10 cellular contexts compared by ENCODE assay signal in genomic region chr10:80509403-80510161, GRCh38. TPM values are rescaled to one million over a fixed set of nuclear protein-coding genes. Genes with fewer than 3 reads are reported as not detected.
A peak's percentile ranks its signal among the peaks of the same experiment; 100 is the strongest.
DNase-seq lines count a peak whose midpoint lies in the region; ATAC-seq and TF ChIP-seq lines count a peak whose summit lies in the region.
"Had no signal": no experiment of that assay in that cellular context is flagged by ENCODE, and none has a peak within 500 bp of the region (broad histone marks: within the 10 kb centered on the region; RNA-seq: fewer than 3 reads in every experiment).

No MANE protein-coding gene starts in this region.

- no peaks in the 10 kb centered on the region for H3K27me3 Mint-ChIP-seq in CD4-positive, alpha-beta memory T cell
- no peaks in the 10 kb centered on the region for H3K27me3 Mint-ChIP-seq in natural killer cell treated with Interleukin-12 subunit alpha and Interleukin-12 subunit beta and Interleukin-15 and Interleukin-18, amount 100 ng/mL, for 72 hours

- H3K4me3 Mint-ChIP-seq in CD4-positive, alpha-beta memory T cell = peak overlapping the region in 1 of 8 donors; percentile 35
- H3K4me3 Mint-ChIP-seq in natural killer cell treated with Interleukin-12 subunit alpha and Interleukin-12 subunit beta and Interleukin-15 and Interleukin-18, amount 100 ng/mL, for 72 hours = no peak overlapping the region
- H3K4me3 Mint-ChIP-seq: activated T-helper 1 cell treated with anti-CD3 and anti-CD28 coated beads, Interleukin-12 subunit alpha, Interleukin-12 subunit beta, Interleukin-2, Interleukin-4 antibody, amounts not matched to agents 30 ng/mL and 10 ng/mL and 1 ng/mL, durations not matched to agents 14 hours and 24 hours and 36 hours had no signal

- H3K4me1 ChIP-seq in CD4-positive, alpha-beta memory T cell (ENCODE audit: insufficient read depth, low read length) = peaks cover 23% of the 10 kb centered on the region

- H3K27ac Mint-ChIP-seq in CD4-positive, alpha-beta memory T cell = peak overlapping the region; percentile 6 to 95 (median 75)
- peak overlapping the region; percentile 50 to 88 for H3K27ac Mint-ChIP-seq in natural killer cell treated with Interleukin-12 subunit alpha and Interleukin-12 subunit beta and Interleukin-15 and Interleukin-18, amount 100 ng/mL, for 72 hours

- POLR2A ChIA-PET in CD4-positive, alpha-beta memory T cell (lab: Charles Lee; ENCODE audit: partially characterized antibody) = interaction anchor here (0.9 to 1.8 kb wide), 5 partner anchors 19 to 101 kb away, joined by 3 read pairs; partner anchors contain the start of gene PRXL2A
- POLR2A ChIA-PET in GM10248 (lab: Yijun Ruan, JAX) = no interaction called here

- no peak overlapping the region for H3K27ac ChIP-seq in CD4-positive, alpha-beta memory T cell (ENCODE audit: low read depth, low read length)

- H3K4me3 ChIP-seq in CD4-positive, alpha-beta memory T cell (ENCODE audit: low read length in 2 of 2) = no peak overlapping the region

- peak; percentile 78 for ATAC-seq in SK-N-SH treated with all-trans-retinoic acid at 6 μM for 48 hours
- ATAC-seq in esophagus mucosa = peak; percentile 18
- ATAC-seq in natural killer cell treated with Interleukin-12 subunit alpha and Interleukin-12 subunit beta and Interleukin-15 and Interleukin-18, amount 100 ng/mL, for 72 hours = no peak
- ATAC-seq in HG02763 (IDR thresholded peaks at IDR 0.05; ENCODE audit: unreplicated experiment) = no peak

- intact Hi-C loops in CD4-positive, alpha-beta memory T cell (cut with micrococcal nuclease) = no loop called here

- TF ChIP-seq CTCF in GM10248 (IDR thresholded peaks at IDR 0.05; ENCODE audit: control extremely low read depth, extremely low read depth, low read depth, missing control alignments) = no peak

- H3K9me3 Mint-ChIP-seq in CD4-positive, alpha-beta memory T cell = no peaks in the 10 kb centered on the region
- no peaks in the 10 kb centered on the region for H3K9me3 Mint-ChIP-seq in natural killer cell treated with Interleukin-12 subunit alpha and Interleukin-12 subunit beta and Interleukin-15 and Interleukin-18, amount 100 ng/mL, for 72 hours
- H3K9me3 Mint-ChIP-seq: activated T-helper 1 cell treated with anti-CD3 and anti-CD28 coated beads, Interleukin-12 subunit alpha, Interleukin-12 subunit beta, Interleukin-2, Interleukin-4 antibody, amounts not matched to agents 30 ng/mL and 10 ng/mL and 1 ng/mL, durations not matched to agents 14 hours and 24 hours and 36 hours had no signal

- DNase-seq in CD4-positive, alpha-beta memory T cell = no peak
- DNase-seq in natural killer cell treated with Interleukin-12 subunit alpha and Interleukin-12 subunit beta and Interleukin-15 and Interleukin-18, amount 100 ng/mL, for 72 hours (ENCODE audit: low spot score) = no peak
- no peak for DNase-seq in GM10248 (ENCODE audit: extremely low spot score)
- DNase-seq in mucosa of gallbladder (ENCODE audit: low spot score) = no peak
- no peak for DNase-seq in NCI-H146 treated with DMSO at 0.1 percent for 48 hours (lab: John Stamatoyannopoulos, UW; ENCODE audit: unreplicated experiment)
- DNase-seq: NCI-H446 had no signal

- no peaks in the 10 kb centered on the region for H3K27me3 ChIP-seq in CD4-positive, alpha-beta memory T cell (ENCODE audit: insufficient read depth, low read length)

- no peaks in the 10 kb centered on the region for H3K9me3 ChIP-seq in CD4-positive, alpha-beta memory T cell (ENCODE audit: control insufficient read depth in 1 of 2, low read length in 2 of 2)

- CTCF ChIA-PET in CD4-positive, alpha-beta memory T cell (lab: Charles Lee; ENCODE audit: partially characterized antibody) = interaction anchor here (0.9 to 21.6 kb wide), 6 partner anchors 11 to 127 kb away, joined by 3 to 814 read pairs (median 10); partner anchors contain the start of gene TSPAN14
- CTCF ChIA-PET in GM10248 (lab: Yijun Ruan, JAX) = interaction anchor here (1.2 to 27.0 kb wide), 5 partner anchors 12 to 132 kb away, joined by 3 to 1060 read pairs (median 11); partner anchors contain the start of gene TSPAN14

- peaks cover 26 to 53% (median 39%) of the 10 kb centered on the region in 4 donors for H3K4me1 Mint-ChIP-seq in CD4-positive, alpha-beta memory T cell
- peaks cover 32 to 45% of the 10 kb centered on the region in 2 donors for H3K4me1 Mint-ChIP-seq in natural killer cell treated with Interleukin-12 subunit alpha and Interleukin-12 subunit beta and Interleukin-15 and Interleukin-18, amount 100 ng/mL, for 72 hours (ENCODE audit: low read depth in 2 of 2)

- H3K36me3 Mint-ChIP-seq in CD4-positive, alpha-beta memory T cell = peaks cover 56 to 79% of the 10 kb centered on the region in 2 donors
- peaks cover 6% of the 10 kb centered on the region for H3K36me3 Mint-ChIP-seq in natural killer cell treated with Interleukin-12 subunit alpha and Interleukin-12 subunit beta and Interleukin-15 and Interleukin-18, amount 100 ng/mL, for 72 hours

- peaks cover 85% of the 10 kb centered on the region for H3K36me3 ChIP-seq in CD4-positive, alpha-beta memory T cell (ENCODE audit: insufficient read depth, low read length)

TF ChIP-seq in SK-N-SH treated with all-trans-retinoic acid at 6 μM for 48 hours, 23 proteins besides CTCF, POLR2A, EP300 and RAD21 (continues in another document):
- TF ChIP-seq RARB (CRISPR knock-in tag; IDR thresholded peaks at IDR 0.05) (no peak), ESRRG (CRISPR knock-in tag; IDR thresholded peaks at IDR 0.05) (no peak), CSRNP3 (CRISPR knock-in tag; IDR thresholded peaks at IDR 0.05) (no peak), BACH2 (CRISPR knock-in tag; IDR thresholded peaks at IDR 0.05; ENCODE audit: borderline replicate concordance) (no peak), POU6F1 (CRISPR knock-in tag; IDR thresholded peaks at IDR 0.05; ENCODE audit: borderline replicate concordance, low read depth) (no peak), TCF4 (CRISPR knock-in tag; IDR thresholded peaks at IDR 0.05; ENCODE audit: borderline replicate concordance) (no peak), ISL1 (CRISPR knock-in tag; IDR thresholded peaks at IDR 0.05) (no peak), CREB5 (CRISPR knock-in tag; IDR thresholded peaks at IDR 0.05; ENCODE audit: low read depth) (no peak), ZNF565 (CRISPR knock-in tag; conservative IDR thresholded peaks at IDR 0.05; ENCODE audit: low read depth) (no peak), GLIS3 (CRISPR knock-in tag; IDR thresholded peaks at IDR 0.05) (no peak), ZNF8 (CRISPR knock-in tag; IDR thresholded peaks at IDR 0.05) (no peak), ZFP3 (CRISPR knock-in tag; IDR thresholded peaks at IDR 0.05) (peak; percentile 61; the same call in 1 of the 2 replicates)

RNA-seq across cellular contexts. Expression of gene SH2D4B, which starts 28.1 kb away (rescaled TPM):
- total RNA-seq in CD4-positive, alpha-beta memory T cell = under 1 TPM; 0.17 TPM
- polyA plus RNA-seq in CD4-positive, alpha-beta memory T cell = not detected
- total RNA-seq in esophagus mucosa (0.04 TPM), mucosa of gallbladder (not detected)
- total RNA-seq in natural killer cell treated with Interleukin-12 subunit alpha and Interleukin-12 subunit beta and Interleukin-15 and Interleukin-18, amount 100 ng/mL, for 72 hours = under 1 TPM; 0.25 to 0.40 TPM

RNA-seq across cellular contexts. Expression of gene TSPAN14, which starts 55.5 kb away (rescaled TPM):
- total RNA-seq in CD4-positive, alpha-beta memory T cell = 100 to 1,000 TPM; 151 to 153 TPM
- 100 to 1,000 TPM; 148 to 246 TPM for polyA plus RNA-seq in CD4-positive, alpha-beta memory T cell
- 94.6 TPM for total RNA-seq in esophagus mucosa
- 10 to 100 TPM; 56.5 to 76.6 TPM for total RNA-seq in natural killer cell treated with Interleukin-12 subunit alpha and Interleukin-12 subunit beta and Interleukin-15 and Interleukin-18, amount 100 ng/mL, for 72 hours
- 124 TPM for total RNA-seq in mucosa of gallbladder

Comparison
In these comparisons a context has a peak if more than half of its experiments do, and no peak if none do; other contexts are left out.
1. ATAC-seq: peak in SK-N-SH treated with all-trans-retinoic acid at 6 μM for 48 hours (single experiment) and esophagus mucosa (single experiment); none in natural killer cell treated with Interleukin-12 subunit alpha and Interleukin-12 subunit beta and Interleukin-15 and Interleukin-18, amount 100 ng/mL, for 72 hours (0 of 2) and HG02763 (single experiment).